Comparison of ENCODE assay signal across 19 cellular contexts in the genomic region with DNA sequence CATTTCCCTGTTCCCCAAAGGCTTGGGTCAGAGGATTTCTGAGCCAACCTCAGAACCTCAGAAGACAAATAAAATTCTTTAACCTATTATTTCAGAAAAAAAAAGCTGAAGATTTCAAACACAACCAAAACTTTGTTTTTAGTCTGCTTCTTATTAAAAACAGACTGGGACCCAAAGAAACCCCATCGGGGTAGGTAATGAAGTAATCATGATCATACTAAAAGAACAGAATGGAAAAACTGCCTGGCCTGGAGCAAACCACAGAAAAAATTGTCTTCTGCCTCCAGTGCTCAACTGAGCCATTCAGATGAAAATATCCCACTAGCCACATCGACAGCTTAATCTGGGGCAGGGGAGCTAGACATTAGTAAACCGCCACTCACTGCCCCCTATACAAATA.
DNase-seq lines count a peak whose midpoint lies in the region; ATAC-seq, FAIRE-seq and TF ChIP-seq lines count a peak whose summit lies in the region.
"Had no signal": no experiment of that assay in that cellular context is flagged by ENCODE, and none has a peak within 500 bp of the region (broad histone marks: within the 10 kb centered on the region; RNA-seq: fewer than 3 reads in every experiment).

No MANE protein-coding gene starts in this region.

- H3K9ac ChIP-seq in GM12878 (ENCODE audit: control insufficient read depth, insufficient read depth, low read length) (no peak overlapping the region), mesenchymal stem cell (ENCODE audit: low read length) (peak overlapping the region; percentile 60), skeletal muscle tissue (ENCODE audit: low read depth in 1 of 3, low read length in 3 of 3) (no peak overlapping the region)

- no peak overlapping the region for H2BK5ac ChIP-seq in mesenchymal stem cell (ENCODE audit: low read depth, low read length, poor library complexity, severe bottlenecking)

- H4K91ac ChIP-seq in mesenchymal stem cell (ENCODE audit: low read length) = no peak overlapping the region

- TF ChIP-seq POLR2A in GM12878 (IDR thresholded peaks at IDR 0.05; ENCODE audit: low read depth, low read length) = no peak

- WGBS in GM12878 (ENCODE audit: insufficient coverage, insufficient replicate concordance, low lambda C conversion rate, missing lambda C conversion rate) = 50% methylated on average over 3 of the region's 3 CpGs
- WGBS in mesenchymal stem cell = 96% methylated on average over 3 of the region's 3 CpGs

- BruUV-seq in GM12878 (replicated peaks; lab: Mats Ljungman, UMichigan) = no TSS peak
- no TSS peak for BruUV-seq in Caco-2 (replicated peaks; lab: Mats Ljungman, UMichigan)

- no peaks in the 10 kb centered on the region for H3K36me3 ChIP-seq in GM12878 (ENCODE audit: control insufficient read depth in 2 of 2, insufficient read depth in 2 of 2, low read length in 1 of 2)
- no peaks in the 10 kb centered on the region for H3K36me3 ChIP-seq in mesenchymal stem cell (ENCODE audit: control insufficient read depth in 1 of 2, insufficient read depth in 2 of 2, low read depth in 1 of 2, low read length in 2 of 2)
- H3K36me3 ChIP-seq in skeletal muscle tissue (ENCODE audit: control insufficient read depth in 3 of 3, insufficient read depth in 3 of 3, low read length in 3 of 3) = no peaks in the 10 kb centered on the region
- no peaks in the 10 kb centered on the region for H3K36me3 ChIP-seq in Caco-2 (ENCODE audit: control insufficient read depth, insufficient read depth, low read length)
- H3K36me3 ChIP-seq: HAP-1 had no signal

- no peak for TF ChIP-seq CTCF in HFFc6 (IDR thresholded peaks at IDR 0.05)
- TF ChIP-seq CTCF in GM12878 (IDR thresholded peaks at IDR 0.05 in 2 of 3, conservative IDR thresholded peaks at IDR 0.05 in 1 of 3; ENCODE audit: control insufficient read depth in 2 of 3, extremely low read depth in 1 of 3, insufficient read depth in 1 of 3, low read depth in 3 of 3, low read length in 3 of 3) = no peak
- TF ChIP-seq CTCF in Caco-2 (IDR thresholded peaks at IDR 0.05; ENCODE audit: insufficient read depth in 1 of 2, low read depth in 1 of 2, low read length in 1 of 2, severe bottlenecking in 1 of 2, unreplicated experiment in 1 of 2) = no peak

- peaks cover 69% of the 10 kb centered on the region for H3K4me1 Mint-ChIP-seq in HFFc6 (ENCODE audit: low read depth)
- peaks cover 6% of the 10 kb centered on the region for H3K4me1 Mint-ChIP-seq in Caco-2 (ENCODE audit: low read depth, unreplicated experiment)
- no peaks in the 10 kb centered on the region for H3K4me1 Mint-ChIP-seq in T-helper 17 cell
- H3K4me1 Mint-ChIP-seq: central memory CD8-positive, alpha-beta T cell had no signal

- no peak overlapping the region for H2BK120ac ChIP-seq in mesenchymal stem cell (ENCODE audit: low read depth, low read length)

- in situ Hi-C loops in GM12878 (cut with MboI) = no loop called here

- TF ChIP-seq RAD21 in GM12878 (IDR thresholded peaks at IDR 0.05; ENCODE audit: insufficient read depth, low read depth, low read length) = no peak

- H3K9me3 Mint-ChIP-seq in HFFc6 (no peaks in the 10 kb centered on the region), Caco-2 (ENCODE audit: unreplicated experiment) (no peaks in the 10 kb centered on the region)
- H3K9me3 Mint-ChIP-seq: activated T-helper 2 cell treated with anti-CD3 and anti-CD28 coated beads, Interferon-gamma antibody, Interleukin-2, Interleukin-4, amounts not matched to agents 10 μg/mL and 5 μg/mL and 100 μg/mL, durations not matched to agents 14 hours and 24 hours and 36 hours; central memory CD8-positive, alpha-beta T cell had no signal

- DNase-seq in HFFc6 (no peak), GM12878 (ENCODE audit: low read depth, low spot score) (no peak), mesenchymal stem cell (no peak), Caco-2 (no peak), RKO (ENCODE audit: low spot score) (no peak), T-helper 17 cell (no peak)
- DNase-seq: AML-193; COR-L47; effector CD8-positive, alpha-beta T cell; kidney; NCI-H1105; NCI-H524; Right ventricle myocardium superior had no signal

- no peaks in the 10 kb centered on the region for H3K79me2 ChIP-seq in GM12878 (ENCODE audit: control insufficient read depth, insufficient read depth, low read length)

- no peaks in the 10 kb centered on the region; the same call in 2 of the 3 replicates for H3K9me3 ChIP-seq in GM12878 (replicated peaks; ENCODE audit: control insufficient read depth, insufficient read depth, low read length)
- no peaks in the 10 kb centered on the region for H3K9me3 ChIP-seq in mesenchymal stem cell (ENCODE audit: control insufficient read depth, low read length)
- H3K9me3 ChIP-seq in skeletal muscle tissue (ENCODE audit: control insufficient read depth in 3 of 3, low read length in 3 of 3) = no peaks in the 10 kb centered on the region
- no peaks in the 10 kb centered on the region for H3K9me3 ChIP-seq in Caco-2
- no peaks in the 10 kb centered on the region for H3K9me3 ChIP-seq in T-helper 17 cell (ENCODE audit: control insufficient read depth, low read length, poor library complexity, severe bottlenecking)
- H3K9me3 ChIP-seq: HAP-1 had no signal

- H3K4me2 ChIP-seq in GM12878 (ENCODE audit: control insufficient read depth, insufficient read depth) (no peak overlapping the region), mesenchymal stem cell (ENCODE audit: low read length, poor library complexity, severe bottlenecking) (no peak overlapping the region)

- no peak overlapping the region for H3K27ac ChIP-seq in GM12878 (ENCODE audit: control insufficient read depth, insufficient read depth)
- peak overlapping the region; percentile 64 for H3K27ac ChIP-seq in mesenchymal stem cell (ENCODE audit: low read length, poor library complexity, severe bottlenecking)
- peak overlapping the region; percentile 25 for H3K27ac ChIP-seq in skeletal muscle tissue (ENCODE audit: low read depth, low read length)

- no peaks in the 10 kb centered on the region for H3K27me3 Mint-ChIP-seq in HFFc6 (ENCODE audit: insufficient read depth)
- no peaks in the 10 kb centered on the region for H3K27me3 Mint-ChIP-seq in Caco-2 (ENCODE audit: insufficient read depth, unreplicated experiment)
- peaks cover 75% of the 10 kb centered on the region for H3K27me3 Mint-ChIP-seq in T-helper 17 cell

- H3K14ac ChIP-seq in mesenchymal stem cell (ENCODE audit: low read length in 2 of 2) = peak overlapping the region in 1 of 2 experiments; percentile 29

- H2AFZ ChIP-seq in GM12878 (ENCODE audit: control insufficient read depth, low read depth, low read length) (peak overlapping the region; percentile 31; the same call in 1 of the 2 replicates), mesenchymal stem cell (ENCODE audit: low read depth, low read length) (peak overlapping the region; percentile 10)

- peak overlapping the region; percentile 93 for H3K27ac Mint-ChIP-seq in HFFc6
- H3K27ac Mint-ChIP-seq in Caco-2 (ENCODE audit: unreplicated experiment) = no peak overlapping the region
- H3K27ac Mint-ChIP-seq in T-helper 17 cell = no peak overlapping the region
- H3K27ac Mint-ChIP-seq: activated T-helper 2 cell treated with anti-CD3 and anti-CD28 coated beads, Interferon-gamma antibody, Interleukin-2, Interleukin-4, amounts not matched to agents 10 μg/mL and 5 μg/mL and 100 μg/mL, durations not matched to agents 14 hours and 24 hours and 36 hours; memory B cell had no signal

- ATAC-seq in GM12878 (no peak), HG02938 (IDR thresholded peaks at IDR 0.05; ENCODE audit: unreplicated experiment) (no peak), T-helper 17 cell (no peak)

- H3K27me3 ChIP-seq in GM12878 (replicated peaks in 1 of 2; ENCODE audit: control insufficient read depth in 2 of 2, insufficient read depth in 2 of 2, low read length in 1 of 2) (no peaks in the 10 kb centered on the region), mesenchymal stem cell (ENCODE audit: control insufficient read depth in 1 of 2, insufficient read depth in 1 of 2, low read length in 2 of 2) (no peaks in the 10 kb centered on the region), skeletal muscle tissue (ENCODE audit: control insufficient read depth in 3 of 3, insufficient read depth in 3 of 3, low read length in 3 of 3) (peaks cover 0 to 2% (median 0%) of the 10 kb centered on the region in 3 donors), Caco-2 (replicated peaks; ENCODE audit: control insufficient read depth, insufficient read depth, low read length) (no peaks in the 10 kb centered on the region)

- CTCF ChIA-PET in GM12878 (lab: Yijun Ruan, JAX) (interaction anchor here (0.7 to 3.8 kb wide), 5 partner anchors 13 to 178 kb away, joined by 3 to 16 read pairs (median 3); partner anchors contain the start of genes LAPTM4A and SDC1), Caco-2 (lab: Charles Lee) (no interaction called here)

- H3K36me3 Mint-ChIP-seq in HFFc6 (ENCODE audit: low read depth) (no peaks in the 10 kb centered on the region), Caco-2 (ENCODE audit: insufficient read depth, unreplicated experiment) (no peaks in the 10 kb centered on the region), T-helper 17 cell (ENCODE audit: low read depth) (no peaks in the 10 kb centered on the region)
- H3K36me3 Mint-ChIP-seq: memory B cell had no signal

- H3K4me3 ChIP-seq in GM12878 (no peak overlapping the region), mesenchymal stem cell (ENCODE audit: insufficient read depth in 1 of 2, low read depth in 1 of 2, low read length in 2 of 2) (peak overlapping the region in 1 of 2 experiments; percentile 2), skeletal muscle tissue (ENCODE audit: low read length in 3 of 3) (no peak overlapping the region), Caco-2 (ENCODE audit: low read depth, low read length) (no peak overlapping the region)
- H3K4me3 ChIP-seq: HAP-1 had no signal

- no peak for FAIRE-seq in GM12878 (lab: Jason Lieb, UNC)
- FAIRE-seq: kidney had no signal

- H2BK15ac ChIP-seq in mesenchymal stem cell (ENCODE audit: low read depth, poor library complexity, severe bottlenecking) = peak overlapping the region; percentile 36

- H4K8ac ChIP-seq in mesenchymal stem cell (ENCODE audit: low read length) = peak overlapping the region; percentile 78

- no peak overlapping the region for H3K23ac ChIP-seq in mesenchymal stem cell (ENCODE audit: low read length in 2 of 2)

- POLR2A ChIA-PET in GM12878 (lab: Charles Lee) = interaction anchor here (1.1 to 1.5 kb wide), 3 partner anchors 64 to 74 kb away, joined by 3 to 7 read pairs (median 5); no protein-coding TSS in a partner anchor
- POLR2A ChIA-PET in Caco-2 (lab: Charles Lee) = no interaction called here

- TF ChIP-seq EP300 in GM12878 (IDR thresholded peaks at IDR 0.05; ENCODE audit: borderline replicate concordance in 1 of 2, control insufficient read depth in 1 of 2, low read depth in 2 of 2, low read length in 2 of 2) = no peak

- RAD21 ChIA-PET in GM12878 (lab: Charles Lee; ENCODE audit: unreplicated experiment) = interaction anchor here (0.8 to 6.3 kb wide), 4 partner anchors 11 to 75 kb away, joined by 3 to 67 read pairs (median 5); partner anchors contain the start of gene SDC1

- peak overlapping the region; percentile 84 for H3K4me3 Mint-ChIP-seq in HFFc6
- no peak overlapping the region for H3K4me3 Mint-ChIP-seq in Caco-2 (ENCODE audit: unreplicated experiment)
- H3K4me3 Mint-ChIP-seq in T-helper 17 cell = no peak overlapping the region
- H3K4me3 Mint-ChIP-seq: central memory CD8-positive, alpha-beta T cell; memory B cell had no signal

- H3K4me1 ChIP-seq in GM12878 (ENCODE audit: control insufficient read depth, insufficient read depth, low read length) (peaks cover 60% of the 10 kb centered on the region), mesenchymal stem cell (ENCODE audit: control insufficient read depth, insufficient read depth, low read depth, low read length) (peaks cover 10% of the 10 kb centered on the region), skeletal muscle tissue (ENCODE audit: control insufficient read depth in 3 of 3, insufficient read depth in 3 of 3, low read length in 3 of 3) (peaks cover 0 to 6% (median 3%) of the 10 kb centered on the region in 3 donors), Caco-2 (peaks cover 5% of the 10 kb centered on the region; the same call in 1 of the 2 replicates)

- peak overlapping the region; percentile 57 to 71 for H2BK12ac ChIP-seq in mesenchymal stem cell (ENCODE audit: low read length in 2 of 2)

- no peak overlapping the region for H2AK5ac ChIP-seq in mesenchymal stem cell (ENCODE audit: low read length, severe bottlenecking)

- no peaks in the 10 kb centered on the region for H4K20me1 ChIP-seq in GM12878 (ENCODE audit: control insufficient read depth, insufficient read depth)

- SMC1A ChIA-PET in GM12878 (lab: Charles Lee; ENCODE audit: uncharacterized antibody, unreplicated experiment) = interaction anchor here (0.9 to 2.8 kb wide), 8 partner anchors 9 to 76 kb away, joined by 3 to 12 read pairs (median 4); partner anchors contain the start of gene SDC1

- H3K79me1 ChIP-seq in mesenchymal stem cell (replicated peaks; ENCODE audit: low read length, poor library complexity, severe bottlenecking) = no peaks in the 10 kb centered on the region

- peak overlapping the region in 1 of 2 experiments; percentile 34 for H3K18ac ChIP-seq in mesenchymal stem cell (ENCODE audit: low read depth in 1 of 2, low read length in 2 of 2)

- intact Hi-C loops in GM12878 (cut with micrococcal nuclease; ENCODE audit: unreplicated experiment) (no loop called here), Caco-2 (cut with micrococcal nuclease; ENCODE audit: unreplicated experiment) (no loop called here)

- H3K4ac ChIP-seq in mesenchymal stem cell (ENCODE audit: low read depth in 1 of 2, low read length in 2 of 2) = peak overlapping the region in 1 of 2 experiments; percentile 15
